In genomic region chr13:66348745-66349720, GRCh38 we compare ENCODE assay signal across 17 cellular contexts.
A peak's percentile ranks its signal among the peaks of the same experiment; 100 is the strongest.
DNase-seq lines count a peak whose midpoint lies in the region; ATAC-seq, FAIRE-seq and TF ChIP-seq lines count a peak whose summit lies in the region.
"Had no signal": no experiment of that assay in that cellular context is flagged by ENCODE, and none has a peak within 500 bp of the region (broad histone marks: within the 10 kb centered on the region; RNA-seq: fewer than 3 reads in every experiment).

No MANE protein-coding gene starts in this region.

- peak; percentile 52 for DNase-seq in COLO668 (lab: John Stamatoyannopoulos, UW; ENCODE audit: unreplicated experiment)
- peak; percentile 2 for DNase-seq in NCI-H2227 (lab: John Stamatoyannopoulos, UW; ENCODE audit: unreplicated experiment)
- peak; percentile 7 for DNase-seq in endothelial cell of umbilical vein (ENCODE audit: low read depth, low spot score)
- peak; percentile 57 for DNase-seq in middle frontal gyrus (ENCODE audit: extremely low spot score, low spot score)
- DNase-seq in SW 1271 (lab: John Stamatoyannopoulos, UW), result no peak
- DNase-seq in HuH-7.5 (ENCODE audit: low spot score), result no peak
- no peak for DNase-seq in activated naive CD8-positive, alpha-beta T cell treated with anti-CD3 and anti-CD28 coated beads, Interleukin-2, amount 50 U/mL, for 24 hours
- DNase-seq: activated CD8-positive, alpha-beta memory T cell treated with anti-CD3 and anti-CD28 coated beads, Interleukin-2, amount 50 U/mL, for 48 hours; cerebellar nuclear complex; DMS 273 treated with DMSO at 0.1 percent for 48 hours; erythroblast; mammary epithelial cell; psoas muscle had no signal

- H3K4me2 ChIP-seq in endothelial cell of umbilical vein (ENCODE audit: insufficient read depth, low read length), result no peak overlapping the region

- no peaks in the 10 kb centered on the region for H3K27me3 Mint-ChIP-seq in activated naive CD8-positive, alpha-beta T cell treated with anti-CD3 and anti-CD28 coated beads, Interleukin-2, amount 50 U/mL, for 24 hours
- H3K27me3 Mint-ChIP-seq: activated naive CD4-positive, alpha-beta T cell treated with anti-CD3 and anti-CD28 coated beads, Interleukin-2, amount 50 U/mL, for 24 hours had no signal

- H3K4me3 Mint-ChIP-seq in activated naive CD8-positive, alpha-beta T cell treated with anti-CD3 and anti-CD28 coated beads, Interleukin-2, amount 50 U/mL, for 24 hours, result no peak overlapping the region
- H3K4me3 Mint-ChIP-seq: activated naive CD4-positive, alpha-beta T cell treated with anti-CD3 and anti-CD28 coated beads, Interleukin-2, amount 50 U/mL, for 24 hours had no signal

- FAIRE-seq in endothelial cell of umbilical vein (lab: Jason Lieb, UNC), result no peak

- no peaks in the 10 kb centered on the region for H3K9me3 Mint-ChIP-seq in activated naive CD8-positive, alpha-beta T cell treated with anti-CD3 and anti-CD28 coated beads, Interleukin-2, amount 50 U/mL, for 24 hours
- H3K9me3 Mint-ChIP-seq: activated naive CD4-positive, alpha-beta T cell treated with anti-CD3 and anti-CD28 coated beads, Interleukin-2, amount 50 U/mL, for 24 hours had no signal

- dilution Hi-C loops in endothelial cell of umbilical vein (cut with MboI; ENCODE audit: extremely low pct_ligation_motif_present, low sequenced_read_pairs), result no loop called here

- no peaks in the 10 kb centered on the region for H3K79me2 ChIP-seq in endothelial cell of umbilical vein (ENCODE audit: control insufficient read depth, insufficient read depth, low read length)

- no peaks in the 10 kb centered on the region for H4K20me1 ChIP-seq in endothelial cell of umbilical vein (replicated peaks; ENCODE audit: control insufficient read depth, extremely low read depth, insufficient read depth, low read length)

- ATAC-seq in activated naive CD8-positive, alpha-beta T cell treated with anti-CD3 and anti-CD28 coated beads, Interleukin-2, amount 50 U/mL, for 24 hours, result no peak
- no peak for ATAC-seq in GM21367 (IDR thresholded peaks at IDR 0.05; ENCODE audit: unreplicated experiment)

- no peak for TF ChIP-seq CTCF in endothelial cell of umbilical vein (IDR thresholded peaks at IDR 0.05; ENCODE audit: extremely low read depth in 1 of 2, insufficient read depth in 1 of 2, low read depth in 1 of 2, low read length in 2 of 2)

- no peaks in the 10 kb centered on the region for H3K27me3 ChIP-seq in endothelial cell of umbilical vein (ENCODE audit: control insufficient read depth in 2 of 2, insufficient read depth in 2 of 2, low read length in 2 of 2)
- H3K27me3 ChIP-seq: tibial nerve had no signal

- no peaks in the 10 kb centered on the region for H3K36me3 ChIP-seq in endothelial cell of umbilical vein (ENCODE audit: control insufficient read depth in 2 of 2, extremely low read depth in 1 of 2, insufficient read depth in 2 of 2, low read length in 2 of 2)
- H3K36me3 ChIP-seq: tibial nerve had no signal

- no peak overlapping the region for H3K27ac ChIP-seq in endothelial cell of umbilical vein (ENCODE audit: insufficient read depth, low read depth, low read length)
- H3K27ac ChIP-seq: psoas muscle, tibial nerve, VCaP had no signal

- H3K9ac ChIP-seq in endothelial cell of umbilical vein (replicated peaks; ENCODE audit: extremely low read depth, insufficient read depth, low read length), result no peak overlapping the region

- POLR2A ChIA-PET in endothelial cell of umbilical vein (lab: Charles Lee), result no interaction called here

- H3K27ac Mint-ChIP-seq in activated naive CD8-positive, alpha-beta T cell treated with anti-CD3 and anti-CD28 coated beads, Interleukin-2, amount 50 U/mL, for 24 hours, result no peak overlapping the region
- H3K27ac Mint-ChIP-seq: activated naive CD4-positive, alpha-beta T cell treated with anti-CD3 and anti-CD28 coated beads, Interleukin-2, amount 50 U/mL, for 24 hours had no signal

- no peaks in the 10 kb centered on the region for H3K36me3 Mint-ChIP-seq in activated naive CD8-positive, alpha-beta T cell treated with anti-CD3 and anti-CD28 coated beads, Interleukin-2, amount 50 U/mL, for 24 hours (ENCODE audit: low read depth)
- H3K36me3 Mint-ChIP-seq: activated naive CD4-positive, alpha-beta T cell treated with anti-CD3 and anti-CD28 coated beads, Interleukin-2, amount 50 U/mL, for 24 hours had no signal

- CTCF ChIA-PET in endothelial cell of umbilical vein (lab: Charles Lee), result interaction anchor here (0.6 to 0.7 kb wide), 2 partner anchors 64 to 645 kb away, joined by 3 read pairs; no protein-coding TSS in a partner anchor

- TF ChIP-seq POLR2A in endothelial cell of umbilical vein (IDR thresholded peaks at IDR 0.05; ENCODE audit: low read depth, low read length), result no peak

- H3K9me1 ChIP-seq in endothelial cell of umbilical vein (replicated peaks; ENCODE audit: control insufficient read depth, extremely low read depth, insufficient read depth, low read length), result no peaks in the 10 kb centered on the region

- BruUV-seq in endothelial cell of umbilical vein (replicated peaks; lab: Mats Ljungman, UMichigan), result no TSS peak

- H3K4me1 Mint-ChIP-seq in activated naive CD8-positive, alpha-beta T cell treated with anti-CD3 and anti-CD28 coated beads, Interleukin-2, amount 50 U/mL, for 24 hours, result no peaks in the 10 kb centered on the region
- H3K4me1 Mint-ChIP-seq: activated naive CD4-positive, alpha-beta T cell treated with anti-CD3 and anti-CD28 coated beads, Interleukin-2, amount 50 U/mL, for 24 hours had no signal

- no peaks in the 10 kb centered on the region for H3K4me1 ChIP-seq in endothelial cell of umbilical vein (ENCODE audit: control insufficient read depth, extremely low read depth, insufficient read depth, low read length)
- H3K4me1 ChIP-seq: psoas muscle had no signal

- intact Hi-C loops in endothelial cell of umbilical vein (cut with micrococcal nuclease), result no loop called here

- no peak overlapping the region for H3K4me3 ChIP-seq in endothelial cell of umbilical vein (replicated peaks in 1 of 3; ENCODE audit: insufficient read depth in 1 of 3, low read depth in 1 of 3, low read length in 3 of 3)
- H3K4me3 ChIP-seq: psoas muscle, tibial nerve had no signal

- no peaks in the 10 kb centered on the region for H3K9me3 ChIP-seq in endothelial cell of umbilical vein (replicated peaks; ENCODE audit: control insufficient read depth, insufficient read depth, low read length)
- H3K9me3 ChIP-seq: psoas muscle, tibial nerve had no signal

- H2AFZ ChIP-seq in endothelial cell of umbilical vein (ENCODE audit: low read depth, low read length), result no peak overlapping the region

TF ChIP-seq in endothelial cell of umbilical vein, 7 proteins besides CTCF, POLR2A, EP300 and RAD21:
- no peak for TF ChIP-seq MYC (IDR thresholded peaks at IDR 0.05; ENCODE audit: low read depth, low read length)
- no peak for TF ChIP-seq GATA2 (IDR thresholded peaks at IDR 0.05; ENCODE audit: insufficient read depth, insufficient read length, low read depth, low read length)
- no peak for TF ChIP-seq MAX (IDR thresholded peaks at IDR 0.05; ENCODE audit: insufficient read depth, insufficient read length)
- no peak for TF ChIP-seq JUN (IDR thresholded peaks at IDR 0.05; ENCODE audit: borderline replicate concordance, insufficient read depth, insufficient read length, low read depth)
- TF ChIP-seq FOS (IDR thresholded peaks at IDR 0.05; ENCODE audit: borderline replicate concordance, insufficient read depth, low read length), result no peak
- no peak for TF ChIP-seq POLR2AphosphoS5 (IDR thresholded peaks at IDR 0.05; ENCODE audit: insufficient read depth, low read depth, low read length)
- no peak for TF ChIP-seq EZH2 (IDR thresholded peaks at IDR 0.05; ENCODE audit: borderline replicate concordance, low read depth, low read length, severe bottlenecking)
TF ChIP-seq in endothelial cell of umbilical vein: peak in this region for 0.

Comparison
In these comparisons a context has a peak if more than half of its experiments do, and no peak if none do; other contexts are left out.
1. DNase-seq: peak in COLO668 (single experiment), NCI-H2227 (single experiment), endothelial cell of umbilical vein (single experiment) and middle frontal gyrus (single experiment); none in SW 1271 (0 of 2), HuH-7.5 (single experiment) and activated naive CD8-positive, alpha-beta T cell treated with anti-CD3 and anti-CD28 coated beads, Interleukin-2, amount 50 U/mL, for 24 hours (single experiment).